In genomic region chr4:176875441-176875930, GRCh38 we compare ENCODE assay signal across 28 cellular contexts.
DNase-seq lines count a peak whose midpoint lies in the region; ATAC-seq, FAIRE-seq and TF ChIP-seq lines count a peak whose summit lies in the region.
"Had no signal": no experiment of that assay in that cellular context is flagged by ENCODE, and none has a peak within 500 bp of the region (broad histone marks: within the 10 kb centered on the region; RNA-seq: fewer than 3 reads in every experiment).

No MANE protein-coding gene starts in this region.

- no peak overlapping the region for H4K5ac ChIP-seq in H1 (ENCODE audit: insufficient read length, low read depth, low read length)

- no peak overlapping the region for H3K18ac ChIP-seq in H1 (ENCODE audit: extremely low read depth, low read length)

- H3K4me3 ChIP-seq in H1 (ENCODE audit: extremely low read depth in 1 of 4, insufficient read depth in 2 of 4, low read depth in 3 of 4, low read length in 4 of 4), result no peak overlapping the region
- no peak overlapping the region for H3K4me3 ChIP-seq in neural progenitor cell
- H3K4me3 ChIP-seq in esophagus squamous epithelium, result no peak overlapping the region
- H3K4me3 ChIP-seq: body of pancreas, gastroesophageal sphincter, left lung, uterus had no signal

- H3K9me3 ChIP-seq in H1 (ENCODE audit: insufficient read depth in 2 of 2, low read depth in 1 of 2, low read length in 1 of 2) (no peaks in the 10 kb centered on the region), neural progenitor cell (ENCODE audit: low read depth) (no peaks in the 10 kb centered on the region), esophagus squamous epithelium (no peaks in the 10 kb centered on the region)
- H3K9me3 ChIP-seq: body of pancreas, gastroesophageal sphincter, left lung, uterus had no signal

- no peak overlapping the region for H3K4me2 ChIP-seq in H1 (ENCODE audit: insufficient read depth in 1 of 2, low read depth in 2 of 2, low read length in 2 of 2)
- H3K4me2 ChIP-seq in neural progenitor cell, result peak overlapping the region; percentile 8

- intact Hi-C loops in activated T-helper 1 cell treated with anti-CD3 and anti-CD28 coated beads, Interleukin-12 subunit alpha, Interleukin-12 subunit beta, Interleukin-2, Interleukin-4 antibody, amounts not matched to agents 30 ng/mL and 10 ng/mL and 1 ng/mL, durations not matched to agents 14 hours and 24 hours and 36 hours (cut with micrococcal nuclease), result no loop called here
- intact Hi-C loops in esophagus squamous epithelium (cut with DNase I), result no loop called here

- TF ChIP-seq RAD21 in H1 (IDR thresholded peaks at IDR 0.05 in 1 of 2, conservative IDR thresholded peaks at IDR 0.05 in 1 of 2; ENCODE audit: low read depth in 2 of 2, low read length in 2 of 2), result no peak

- no peaks in the 10 kb centered on the region; the same call in 1 of the 2 replicates for H3K23me2 ChIP-seq in H1 (ENCODE audit: low read depth, low read length)

- H3K27me3 ChIP-seq in H1 (replicated peaks in 1 of 4; ENCODE audit: control insufficient read depth in 3 of 4, extremely low read depth in 1 of 4, insufficient read depth in 3 of 4, low read length in 3 of 4) (no peaks in the 10 kb centered on the region), neural progenitor cell (no peaks in the 10 kb centered on the region), esophagus squamous epithelium (no peaks in the 10 kb centered on the region)
- H3K27me3 ChIP-seq: body of pancreas, gastroesophageal sphincter, left lung, uterus had no signal

- H4K91ac ChIP-seq in H1 (replicated peaks; ENCODE audit: insufficient read length, low read length), result no peak overlapping the region

- H2AFZ ChIP-seq in H1 (ENCODE audit: low read length), result peak overlapping the region; percentile 62; the same call in 1 of the 2 replicates
- no peak overlapping the region for H2AFZ ChIP-seq in neural progenitor cell (replicated peaks)

- TF ChIP-seq POLR2A in H1 (IDR thresholded peaks at IDR 0.05; ENCODE audit: control extremely low read depth in 1 of 2, low read depth in 2 of 2, low read length in 2 of 2), result no peak
- no peak for TF ChIP-seq POLR2A in esophagus squamous epithelium (IDR thresholded peaks at IDR 0.05)

- H2BK15ac ChIP-seq in H1 (ENCODE audit: low read length), result no peak overlapping the region

- H4K8ac ChIP-seq in H1 (ENCODE audit: extremely low read depth, insufficient read depth, low read length), result no peak overlapping the region

- H3K9ac ChIP-seq in H1 (replicated peaks in 1 of 4; ENCODE audit: extremely low read depth in 1 of 4, low read depth in 3 of 4, low read length in 3 of 4) (no peak overlapping the region), neural progenitor cell (no peak overlapping the region)

- no peaks in the 10 kb centered on the region for H3K79me1 ChIP-seq in H1 (ENCODE audit: low read depth, low read length)

- CTCF ChIA-PET in H1 (lab: Charles Lee; ENCODE audit: partially characterized antibody), result no interaction called here

- H3K4me1 ChIP-seq in H1 (replicated peaks in 1 of 4; ENCODE audit: control insufficient read depth in 3 of 4, insufficient read depth in 4 of 4, low read length in 3 of 4) (no peaks in the 10 kb centered on the region), neural progenitor cell (peaks cover 6% of the 10 kb centered on the region), esophagus squamous epithelium (no peaks in the 10 kb centered on the region)
- H3K4me1 ChIP-seq: body of pancreas, gastroesophageal sphincter, left lung, uterus had no signal

- TF ChIP-seq EP300 in H1 (IDR thresholded peaks at IDR 0.05; ENCODE audit: borderline replicate concordance in 1 of 2, low read depth in 2 of 2, low read length in 2 of 2), result no peak

- H3K36me3 ChIP-seq in H1 (ENCODE audit: control insufficient read depth in 2 of 4, insufficient read depth in 4 of 4, low read length in 3 of 4) (no peaks in the 10 kb centered on the region), neural progenitor cell (no peaks in the 10 kb centered on the region), esophagus squamous epithelium (no peaks in the 10 kb centered on the region)
- H3K36me3 ChIP-seq: gastroesophageal sphincter, left lung, uterus had no signal

- H3K56ac ChIP-seq in H1 (replicated peaks; ENCODE audit: insufficient read length, low read depth, low read length), result no peak overlapping the region

- no peaks in the 10 kb centered on the region for H4K20me1 ChIP-seq in H1 (replicated peaks in 1 of 2; ENCODE audit: control insufficient read depth in 1 of 2, insufficient read depth in 2 of 2, low read length in 2 of 2)
- H4K20me1 ChIP-seq in neural progenitor cell (ENCODE audit: low read depth), result no peaks in the 10 kb centered on the region

- POLR2A ChIA-PET in H1 (lab: Charles Lee; ENCODE audit: partially characterized antibody), result no interaction called here

- H2BK20ac ChIP-seq in H1 (ENCODE audit: low read length), result no peak overlapping the region

- H3K9me3 Mint-ChIP-seq in neural progenitor cell, result peaks cover 2% of the 10 kb centered on the region
- peaks cover 5% of the 10 kb centered on the region for H3K9me3 Mint-ChIP-seq in activated T-helper 1 cell treated with anti-CD3 and anti-CD28 coated beads, Interleukin-12 subunit alpha, Interleukin-12 subunit beta, Interleukin-2, Interleukin-4 antibody, amounts not matched to agents 30 ng/mL and 10 ng/mL and 1 ng/mL, durations not matched to agents 14 hours and 24 hours and 36 hours
- H3K9me3 Mint-ChIP-seq: activated CD4-positive, alpha-beta T cell treated with anti-CD3 and anti-CD28 coated beads, Interleukin-2, amount 10 ng/mL, durations not matched to agents 7 days and 5 days; T-helper 2 cell treated with Interferon-gamma antibody and Interleukin-4, amounts not matched to agents 5 μg/mL and 100 μg/mL, for 36 hours had no signal

- H3K14ac ChIP-seq in H1 (ENCODE audit: insufficient read length), result no peak overlapping the region

- H3K27ac Mint-ChIP-seq in neural progenitor cell, result no peak overlapping the region
- no peak overlapping the region for H3K27ac Mint-ChIP-seq in activated T-helper 1 cell treated with anti-CD3 and anti-CD28 coated beads, Interleukin-12 subunit alpha, Interleukin-12 subunit beta, Interleukin-2, Interleukin-4 antibody, amounts not matched to agents 30 ng/mL and 10 ng/mL and 1 ng/mL, durations not matched to agents 14 hours and 24 hours and 36 hours
- H3K27ac Mint-ChIP-seq: activated CD4-positive, alpha-beta T cell treated with anti-CD3 and anti-CD28 coated beads, Interleukin-2, amount 10 ng/mL, durations not matched to agents 7 days and 5 days; activated T-cell treated with anti-CD3 and anti-CD28 coated beads, Interleukin-2, amount 50 U/mL, for 72 hours; stimulated activated naive CD8-positive, alpha-beta T cell treated with anti-CD3 and anti-CD28 coated beads, Interleukin-15, Interleukin-2, amounts not matched to agents 100 ng/mL and 50 ng/mL, for 24 hours; T-helper 2 cell treated with Interferon-gamma antibody and Interleukin-4, amounts not matched to agents 5 μg/mL and 100 μg/mL, for 36 hours had no signal

- no peak overlapping the region for H3K4me3 Mint-ChIP-seq in neural progenitor cell
- H3K4me3 Mint-ChIP-seq in activated T-helper 1 cell treated with anti-CD3 and anti-CD28 coated beads, Interleukin-12 subunit alpha, Interleukin-12 subunit beta, Interleukin-2, Interleukin-4 antibody, amounts not matched to agents 30 ng/mL and 10 ng/mL and 1 ng/mL, durations not matched to agents 14 hours and 24 hours and 36 hours, result no peak overlapping the region
- H3K4me3 Mint-ChIP-seq: activated CD4-positive, alpha-beta T cell treated with anti-CD3 and anti-CD28 coated beads, Interleukin-2, amount 10 ng/mL, durations not matched to agents 7 days and 5 days; activated T-cell treated with anti-CD3 and anti-CD28 coated beads, Interleukin-2, amount 50 U/mL, for 72 hours; stimulated activated naive CD8-positive, alpha-beta T cell treated with anti-CD3 and anti-CD28 coated beads, Interleukin-15, Interleukin-2, amounts not matched to agents 100 ng/mL and 50 ng/mL, for 24 hours; T-helper 2 cell treated with Interferon-gamma antibody and Interleukin-4, amounts not matched to agents 5 μg/mL and 100 μg/mL, for 36 hours had no signal

- 47% methylated on average over 2 of the region's 2 CpGs; no CpG with 5 or more reads in 1 of the 2 experiments for WGBS in H1 (ENCODE audit: extremely low coverage in 1 of 2, insufficient coverage in 1 of 2, insufficient read length in 1 of 2, insufficient replicate concordance in 2 of 2, low coverage in 1 of 2, low lambda C conversion rate in 2 of 2, missing lambda C conversion rate in 1 of 2), 2 experiments
- 27 to 33% methylated on average over 2 of the region's 2 CpGs for WGBS in esophagus squamous epithelium, 2 donors

- H2BK12ac ChIP-seq in H1 (ENCODE audit: low read depth, low read length), result no peak overlapping the region

- no peak overlapping the region for H3K4ac ChIP-seq in H1 (replicated peaks; ENCODE audit: insufficient read length, low read depth, low read length)

- H3K23ac ChIP-seq in H1 (ENCODE audit: insufficient read length), result no peak overlapping the region

- FAIRE-seq in H1 (lab: Jason Lieb, UNC), result no peak
- FAIRE-seq: GM12891, HepG2 had no signal

- H3F3A ChIP-seq in neural progenitor cell (ENCODE audit: low read depth), result no peaks in the 10 kb centered on the region

- no peaks in the 10 kb centered on the region for H3K36me3 Mint-ChIP-seq in neural progenitor cell
- no peaks in the 10 kb centered on the region for H3K36me3 Mint-ChIP-seq in activated T-helper 1 cell treated with anti-CD3 and anti-CD28 coated beads, Interleukin-12 subunit alpha, Interleukin-12 subunit beta, Interleukin-2, Interleukin-4 antibody, amounts not matched to agents 30 ng/mL and 10 ng/mL and 1 ng/mL, durations not matched to agents 14 hours and 24 hours and 36 hours (ENCODE audit: low read depth)

- no peak overlapping the region for H2BK5ac ChIP-seq in H1 (ENCODE audit: low read depth, low read length)

- peaks cover 2% of the 10 kb centered on the region for H3K27me3 Mint-ChIP-seq in neural progenitor cell (ENCODE audit: insufficient read depth, low read depth)
- H3K27me3 Mint-ChIP-seq in activated T-helper 1 cell treated with anti-CD3 and anti-CD28 coated beads, Interleukin-12 subunit alpha, Interleukin-12 subunit beta, Interleukin-2, Interleukin-4 antibody, amounts not matched to agents 30 ng/mL and 10 ng/mL and 1 ng/mL, durations not matched to agents 14 hours and 24 hours and 36 hours (ENCODE audit: insufficient read depth), result peaks cover 2% of the 10 kb centered on the region
- H3K27me3 Mint-ChIP-seq: activated CD4-positive, alpha-beta T cell treated with anti-CD3 and anti-CD28 coated beads, Interleukin-2, amount 10 ng/mL, durations not matched to agents 7 days and 5 days; stimulated activated naive CD8-positive, alpha-beta T cell treated with anti-CD3 and anti-CD28 coated beads, Interleukin-15, Interleukin-2, amounts not matched to agents 100 ng/mL and 50 ng/mL, for 24 hours had no signal

- ATAC-seq in omental fat pad (ENCODE audit: low FRiP score), result no peak
- ATAC-seq: activated T-cell treated with anti-CD3 and anti-CD28 coated beads, Interleukin-2, amount 50 U/mL, for 72 hours; body of pancreas; gastroesophageal sphincter; HepG2; left lung had no signal

- H2BK120ac ChIP-seq in H1 (replicated peaks; ENCODE audit: low read depth, low read length), result no peak overlapping the region

- peaks cover 12% of the 10 kb centered on the region for H3K4me1 Mint-ChIP-seq in neural progenitor cell
- H3K4me1 Mint-ChIP-seq in activated T-helper 1 cell treated with anti-CD3 and anti-CD28 coated beads, Interleukin-12 subunit alpha, Interleukin-12 subunit beta, Interleukin-2, Interleukin-4 antibody, amounts not matched to agents 30 ng/mL and 10 ng/mL and 1 ng/mL, durations not matched to agents 14 hours and 24 hours and 36 hours (ENCODE audit: low read depth), result no peaks in the 10 kb centered on the region
- H3K4me1 Mint-ChIP-seq: activated CD4-positive, alpha-beta T cell treated with anti-CD3 and anti-CD28 coated beads, Interleukin-2, amount 10 ng/mL, durations not matched to agents 7 days and 5 days had no signal

- H2AK5ac ChIP-seq in H1 (ENCODE audit: low read depth, low read length), result no peak overlapping the region

- TF ChIP-seq CTCF in H1 (IDR thresholded peaks at IDR 0.05; ENCODE audit: control extremely low read depth in 1 of 3, insufficient read depth in 1 of 3, low read depth in 1 of 3, low read length in 3 of 3) (no peak), neural progenitor cell (IDR thresholded peaks at IDR 0.05) (no peak), esophagus squamous epithelium (IDR thresholded peaks at IDR 0.05) (no peak), omental fat pad (IDR thresholded peaks at IDR 0.05) (no peak)

- H3K27ac ChIP-seq in H1 (ENCODE audit: low read depth, low read length) (no peak overlapping the region), neural progenitor cell (no peak overlapping the region), esophagus squamous epithelium (no peak overlapping the region)
- H3K27ac ChIP-seq: body of pancreas, gastroesophageal sphincter, left lung, uterus had no signal

- peak; percentile 51 for DNase-seq in ELR (ENCODE audit: low read depth)
- peak; percentile 23 for DNase-seq in MV-4-11 (lab: John Stamatoyannopoulos, UW)
- DNase-seq in H1 (ENCODE audit: low read depth in 1 of 2, low spot score in 2 of 2), result no peak
- DNase-seq in neural progenitor cell (ENCODE audit: low spot score), result peak; percentile 33
- DNase-seq in activated T-helper 1 cell treated with anti-CD3 and anti-CD28 coated beads, Interleukin-12 subunit alpha, Interleukin-12 subunit beta, Interleukin-2, Interleukin-4 antibody, amounts not matched to agents 30 ng/mL and 10 ng/mL and 1 ng/mL, durations not matched to agents 14 hours and 24 hours and 36 hours (ENCODE audit: low spot score), result no peak
- DNase-seq in esophagus squamous epithelium (lab: John Stamatoyannopoulos, UW), result no peak
- no peak for DNase-seq in omental fat pad (ENCODE audit: low spot score)
- no peak for DNase-seq in NCI-H2029 treated with DMSO at 0.1 percent for 48 hours (lab: John Stamatoyannopoulos, UW)
- DNase-seq: activated CD4-positive, alpha-beta T cell treated with anti-CD3 and anti-CD28 coated beads, Interleukin-2, amount 10 ng/mL, durations not matched to agents 7 days and 5 days; activated naive CD4-positive, alpha-beta T cell treated with Interleukin-2 at 50 U/mL for 16 hours; activated T-cell treated with anti-CD3 and anti-CD28 coated beads, Interleukin-2, amount 50 U/mL, for 72 hours; body of pancreas; DND-41; effector CD4-positive, alpha-beta T cell; hypothalamus; Kasumi-1; left lung; mesendoderm; NCI-H1092; NCI-H187 treated with DMSO at 0.1 percent for 48 hours; NCI-H524 treated with DMSO at 0.1 percent for 48 hours; nucleus accumbens; uterus had no signal

- no peaks in the 10 kb centered on the region for H3K79me2 ChIP-seq in H1 (ENCODE audit: control insufficient read depth in 1 of 2, insufficient read depth in 2 of 2, low read length in 2 of 2)
- H3K79me2 ChIP-seq in neural progenitor cell (ENCODE audit: low read depth), result no peaks in the 10 kb centered on the region

Comparison
In these comparisons a context has a peak if more than half of its experiments do, and no peak if none do; other contexts are left out.
1. DNase-seq: peak in ELR (single experiment), MV-4-11 (single experiment) and neural progenitor cell (single experiment); none in H1 (0 of 2), activated T-helper 1 cell treated with anti-CD3 and anti-CD28 coated beads, Interleukin-12 subunit alpha, Interleukin-12 subunit beta, Interleukin-2, Interleukin-4 antibody, amounts not matched to agents 30 ng/mL and 10 ng/mL and 1 ng/mL, durations not matched to agents 14 hours and 24 hours and 36 hours (single experiment), esophagus squamous epithelium (single experiment), omental fat pad (single experiment) and NCI-H2029 treated with DMSO at 0.1 percent for 48 hours (single experiment).